In the genomic region with DNA sequence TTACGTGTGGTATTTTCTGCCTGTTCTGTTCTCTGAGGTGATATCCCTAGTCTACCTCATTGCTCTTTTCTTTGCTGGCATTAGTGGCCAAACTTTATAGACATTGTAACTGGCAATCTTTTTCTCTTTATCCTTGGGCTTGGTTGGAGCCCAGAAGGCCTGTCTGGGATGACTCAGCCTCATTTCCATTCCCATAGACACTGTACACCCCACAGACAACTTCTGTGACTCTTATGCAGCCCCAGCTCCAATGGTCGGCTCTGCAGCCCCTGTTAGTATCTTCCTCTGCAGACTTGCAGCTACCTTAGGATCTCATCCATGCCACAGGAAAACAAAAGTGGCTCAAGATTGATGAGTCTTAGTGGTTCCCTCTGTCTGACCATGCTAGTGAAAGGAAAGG, we compare ENCODE assay signal across 22 cellular contexts.
DNase-seq lines count a peak whose midpoint lies in the region; FAIRE-seq and TF ChIP-seq lines count a peak whose summit lies in the region.
"Had no signal": no experiment of that assay in that cellular context is flagged by ENCODE, and none has a peak within 500 bp of the region (broad histone marks: within the 10 kb centered on the region; RNA-seq: fewer than 3 reads in every experiment).

No MANE protein-coding gene starts in this region.

- H3K4me1 Mint-ChIP-seq in MCF 10A (ENCODE audit: insufficient read depth, unreplicated experiment) = peaks cover 16% of the 10 kb centered on the region
- H3K4me1 Mint-ChIP-seq: naive B cell had no signal

- no peaks in the 10 kb centered on the region for H3K9me3 Mint-ChIP-seq in MCF 10A (ENCODE audit: unreplicated experiment)
- H3K9me3 Mint-ChIP-seq: activated CD8-positive, alpha-beta T cell treated with anti-CD3 and anti-CD28 coated beads for 36 hours; activated T-cell treated with anti-CD3 and anti-CD28 coated beads, Interleukin-2, amount 50 U/mL, for 4 hours had no signal

- no peak overlapping the region for H3K4me3 Mint-ChIP-seq in MCF 10A (ENCODE audit: unreplicated experiment)
- H3K4me3 Mint-ChIP-seq: activated CD8-positive, alpha-beta T cell treated with anti-CD3 and anti-CD28 coated beads for 36 hours; activated T-cell treated with anti-CD3 and anti-CD28 coated beads, Interleukin-2, amount 50 U/mL, for 4 hours; naive B cell had no signal

- H3K27me3 ChIP-seq in breast epithelium = no peaks in the 10 kb centered on the region
- H3K27me3 ChIP-seq in H7 (ENCODE audit: control insufficient read depth, insufficient read depth, low read length) = no peaks in the 10 kb centered on the region
- H3K27me3 ChIP-seq: BE2C, pancreas, uterus had no signal

- H3K27me3 Mint-ChIP-seq in MCF 10A (ENCODE audit: insufficient read depth, unreplicated experiment) = no peaks in the 10 kb centered on the region

- H3K4me1 ChIP-seq in breast epithelium = no peaks in the 10 kb centered on the region
- H3K4me1 ChIP-seq: BE2C, Caco-2, pancreas, uterus had no signal

- H3K36me3 Mint-ChIP-seq in MCF 10A (ENCODE audit: insufficient read depth, unreplicated experiment) = no peaks in the 10 kb centered on the region
- H3K36me3 Mint-ChIP-seq: naive B cell had no signal

- intact Hi-C loops in MCF 10A (cut with micrococcal nuclease) (no loop called here), breast epithelium (cut with DNase I; ENCODE audit: low total_unique reads) (no loop called here)

- BruUV-seq in MCF 10A (replicated peaks; lab: Mats Ljungman, UMichigan) = no TSS peak

- H3K36me3 ChIP-seq in breast epithelium = no peaks in the 10 kb centered on the region
- no peaks in the 10 kb centered on the region for H3K36me3 ChIP-seq in H7 (replicated peaks; ENCODE audit: control insufficient read depth, insufficient read depth, low read length)
- H3K36me3 ChIP-seq: BE2C, pancreas, uterus had no signal

- H3K4me3 ChIP-seq in breast epithelium (no peak overlapping the region), H7 (ENCODE audit: insufficient read depth, low read depth, low read length) (no peak overlapping the region)
- H3K4me3 ChIP-seq: pancreas, uterus had no signal

- no peak for FAIRE-seq in urothelium cell line (lab: Jason Lieb, UNC)
- FAIRE-seq: GM18507, pancreas had no signal

- H3K27ac ChIP-seq in breast epithelium = no peak overlapping the region
- H3K27ac ChIP-seq: 22Rv1, HL-60, pancreas, uterus had no signal

- no peak overlapping the region for H3K27ac Mint-ChIP-seq in MCF 10A (ENCODE audit: low read depth, unreplicated experiment)
- H3K27ac Mint-ChIP-seq: activated CD8-positive, alpha-beta T cell treated with anti-CD3 and anti-CD28 coated beads for 36 hours; naive B cell had no signal

- POLR2A ChIA-PET in MCF 10A (lab: Yijun Ruan, JAX) = no interaction called here

- CTCF ChIA-PET in MCF 10A (lab: Yijun Ruan, JAX) = interaction anchor here (2.9 kb wide), 1 partner anchor 19 kb away, joined by 13 read pairs; no protein-coding TSS in a partner anchor

- TF ChIP-seq POLR2A in breast epithelium (IDR thresholded peaks at IDR 0.05) = no peak

- DNase-seq in MCF 10A (ENCODE audit: unreplicated experiment) = peak; percentile 6
- DNase-seq in breast epithelium (ENCODE audit: low spot score in 2 of 2) = no peak
- peak; percentile 70 for DNase-seq in astrocyte of the hippocampus (ENCODE audit: low read depth, low spot score)
- peak; percentile 29 for DNase-seq in glomerular visceral epithelial cell (ENCODE audit: extremely low spot score)
- DNase-seq in urothelium cell line (ENCODE audit: low spot score) = peak; percentile 32
- DNase-seq in H7 = no peak
- no peak for DNase-seq in NCI-H2196 (lab: John Stamatoyannopoulos, UW; ENCODE audit: unreplicated experiment)
- DNase-seq in D341Med (ENCODE audit: low spot score) = no peak
- DNase-seq: activated CD8-positive, alpha-beta T cell treated with anti-CD3 and anti-CD28 coated beads for 36 hours; activated naive CD4-positive, alpha-beta T cell treated with Interleukin-2 at 50 U/mL for 16 hours; activated T-cell treated with anti-CD3 and anti-CD28 coated beads, Interleukin-2, amount 50 U/mL, for 4 hours; amygdala; BE2C; Caco-2; effector memory CD4-positive, alpha-beta T cell; naive B cell; pancreas; substantia nigra; uterus had no signal

- TF ChIP-seq CTCF in MCF 10A (IDR thresholded peaks at IDR 0.05; ENCODE audit: unreplicated experiment) (no peak), breast epithelium (IDR thresholded peaks at IDR 0.05) (no peak)

- no peaks in the 10 kb centered on the region for H3K9me3 ChIP-seq in breast epithelium
- H3K9me3 ChIP-seq: BE2C, Caco-2, pancreas, uterus had no signal

Comparison
In these comparisons a context has a peak if more than half of its experiments do, and no peak if none do; other contexts are left out.
1. DNase-seq: peak in MCF 10A (single experiment), astrocyte of the hippocampus (single experiment), glomerular visceral epithelial cell (single experiment) and urothelium cell line (single experiment); none in breast epithelium (0 of 2), H7 (single experiment), NCI-H2196 (single experiment) and D341Med (single experiment).